Comparison of ENCODE assay signal across 17 cellular contexts in genomic region chr18:74873629-74874028, GRCh38.
DNase-seq lines count a peak whose midpoint lies in the region; ATAC-seq, FAIRE-seq and TF ChIP-seq lines count a peak whose summit lies in the region.
"Had no signal": no experiment of that assay in that cellular context is flagged by ENCODE, and none has a peak within 500 bp of the region (broad histone marks: within the 10 kb centered on the region; RNA-seq: fewer than 3 reads in every experiment).

No MANE protein-coding gene starts in this region.

- H3K27ac ChIP-seq in heart left ventricle (no peak overlapping the region), right atrium auricular region (no peak overlapping the region), Karpas-422 (ENCODE audit: low read length) (no peak overlapping the region), H1 (ENCODE audit: low read depth, low read length) (no peak overlapping the region)

- no peak overlapping the region for H3K14ac ChIP-seq in H1 (ENCODE audit: insufficient read length)

- peak; percentile 28 for FAIRE-seq in H1 (lab: Jason Lieb, UNC)
- FAIRE-seq: GM12891, GM18507 had no signal

- no peak overlapping the region for H2BK20ac ChIP-seq in H1 (ENCODE audit: low read length)

- peak in 3 of 4 donors; percentile 33 to 47 (median 41) for ATAC-seq in heart left ventricle
- ATAC-seq: HCT116 had no signal

- no peak overlapping the region for H2AK5ac ChIP-seq in H1 (ENCODE audit: low read depth, low read length)

- peak overlapping the region; percentile 73 for H3K4me2 ChIP-seq in Karpas-422 (ENCODE audit: low read depth, low read length, poor library complexity, severe bottlenecking)
- no peak overlapping the region; a peak in 1 of 4 replicates for H3K4me2 ChIP-seq in H1 (ENCODE audit: insufficient read depth in 1 of 2, low read depth in 2 of 2, low read length in 2 of 2)

- CTCF ChIA-PET in H1 (lab: Charles Lee; ENCODE audit: partially characterized antibody), result interaction anchor here (0.9 kb wide), 1 partner anchor 24 kb away, joined by 3 read pairs; no protein-coding TSS in a partner anchor

- no peak overlapping the region for H2BK5ac ChIP-seq in H1 (ENCODE audit: low read depth, low read length)

- H3K36me3 ChIP-seq in heart left ventricle (peaks cover 0 to 5% (median 0%) of the 10 kb centered on the region in 9 donors), right atrium auricular region (no peaks in the 10 kb centered on the region), Karpas-422 (ENCODE audit: insufficient read depth, low read length) (no peaks in the 10 kb centered on the region), H1 (ENCODE audit: control insufficient read depth in 2 of 4, insufficient read depth in 4 of 4, low read length in 3 of 4) (no peaks in the 10 kb centered on the region)

- TF ChIP-seq RAD21 in H1 (IDR thresholded peaks at IDR 0.05 in 1 of 2, conservative IDR thresholded peaks at IDR 0.05 in 1 of 2; ENCODE audit: low read depth in 2 of 2, low read length in 2 of 2), result no peak

- intact Hi-C loops in heart left ventricle (cut with DNase I), result no loop called here

- no peak for TF ChIP-seq EP300 in H1 (IDR thresholded peaks at IDR 0.05; ENCODE audit: borderline replicate concordance in 1 of 2, low read depth in 2 of 2, low read length in 2 of 2)

- H3K9me3 ChIP-seq in heart left ventricle, result no peaks in the 10 kb centered on the region
- H3K9me3 ChIP-seq in right atrium auricular region, result no peaks in the 10 kb centered on the region
- H3K9me3 ChIP-seq in Karpas-422 (ENCODE audit: low read length), result no peaks in the 10 kb centered on the region
- H3K9me3 ChIP-seq in H1 (ENCODE audit: insufficient read depth in 2 of 2, low read depth in 1 of 2, low read length in 1 of 2), result no peaks in the 10 kb centered on the region

- no peak overlapping the region for H3K23ac ChIP-seq in H1 (ENCODE audit: insufficient read length)

- H2BK120ac ChIP-seq in H1 (replicated peaks; ENCODE audit: low read depth, low read length), result no peak overlapping the region

- H3K4me3 ChIP-seq in heart left ventricle (no peak overlapping the region), right atrium auricular region (no peak overlapping the region), Karpas-422 (ENCODE audit: low read length) (no peak overlapping the region), H1 (ENCODE audit: extremely low read depth in 1 of 4, insufficient read depth in 2 of 4, low read depth in 3 of 4, low read length in 4 of 4) (no peak overlapping the region)

- TF ChIP-seq CTCF in heart left ventricle (IDR thresholded peaks at IDR 0.05) (no peak), right atrium auricular region (IDR thresholded peaks at IDR 0.05) (no peak), H1 (IDR thresholded peaks at IDR 0.05; ENCODE audit: control extremely low read depth in 1 of 3, insufficient read depth in 1 of 3, low read depth in 1 of 3, low read length in 3 of 3) (no peak)

- H3K4ac ChIP-seq in H1 (replicated peaks; ENCODE audit: insufficient read length, low read depth, low read length), result no peak overlapping the region

- no peak overlapping the region for H2BK12ac ChIP-seq in H1 (ENCODE audit: low read depth, low read length)

- no peak overlapping the region for H2AFZ ChIP-seq in Karpas-422 (ENCODE audit: low read length)
- H2AFZ ChIP-seq in H1 (ENCODE audit: low read length), result no peak overlapping the region

- no peaks in the 10 kb centered on the region for H3K23me2 ChIP-seq in H1 (ENCODE audit: low read depth, low read length)

- H3K79me2 ChIP-seq in Karpas-422 (ENCODE audit: low read length) (no peaks in the 10 kb centered on the region), H1 (ENCODE audit: control insufficient read depth in 1 of 2, insufficient read depth in 2 of 2, low read length in 2 of 2) (no peaks in the 10 kb centered on the region)

- no peak overlapping the region for H2BK15ac ChIP-seq in H1 (ENCODE audit: low read length)

- no peaks in the 10 kb centered on the region for H3K9me2 ChIP-seq in Karpas-422 (replicated peaks; ENCODE audit: insufficient read depth, low read length)

- DNase-seq in heart left ventricle (no peak), right atrium auricular region (ENCODE audit: low spot score) (no peak), Karpas-422 (no peak), H1 (ENCODE audit: low read depth in 1 of 2, low spot score in 2 of 2) (no peak), putamen (ENCODE audit: low spot score) (no peak), mucosa of gallbladder (ENCODE audit: low spot score) (no peak)
- DNase-seq: C1 segment of cervical spinal cord; Calu3; CD4-positive, alpha-beta memory T cell; COR-L47; DMS53; DMS79 treated with DMSO at 0.1 percent for 48 hours; GF-D8; H9 had no signal

- WGBS in heart left ventricle, 4 donors, result 54 to 75% (median 67%) methylated on average over 3 of the region's 3 CpGs
- WGBS in H1 (ENCODE audit: extremely low coverage in 1 of 2, insufficient coverage in 1 of 2, insufficient read length in 1 of 2, insufficient replicate concordance in 2 of 2, low coverage in 1 of 2, low lambda C conversion rate in 2 of 2, missing lambda C conversion rate in 1 of 2), 2 experiments, result 46% methylated on average over 3 of the region's 3 CpGs; no CpG with 5 or more reads in 1 of the 2 experiments

- H3K27me3 ChIP-seq in heart left ventricle (no peaks in the 10 kb centered on the region), right atrium auricular region (no peaks in the 10 kb centered on the region), Karpas-422 (ENCODE audit: low read length) (no peaks in the 10 kb centered on the region), H1 (replicated peaks in 1 of 4; ENCODE audit: control insufficient read depth in 3 of 4, extremely low read depth in 1 of 4, insufficient read depth in 3 of 4, low read length in 3 of 4) (no peaks in the 10 kb centered on the region)

- H4K91ac ChIP-seq in H1 (replicated peaks; ENCODE audit: insufficient read length, low read length), result no peak overlapping the region

- 0 out of 2 replicates have a peak overlapping the region, but pooled peaks have one; percentile 32 for H3K9ac ChIP-seq in Karpas-422 (ENCODE audit: low read length)
- no peak overlapping the region for H3K9ac ChIP-seq in H1 (replicated peaks in 1 of 4; ENCODE audit: extremely low read depth in 1 of 4, low read depth in 3 of 4, low read length in 3 of 4)

- H3K18ac ChIP-seq in H1 (ENCODE audit: extremely low read depth, low read length), result no peak overlapping the region

- no peaks in the 10 kb centered on the region for H3K79me1 ChIP-seq in H1 (ENCODE audit: low read depth, low read length)

- no peaks in the 10 kb centered on the region for H4K20me1 ChIP-seq in Karpas-422 (ENCODE audit: insufficient read depth, low read depth, low read length)
- H4K20me1 ChIP-seq in H1 (replicated peaks in 1 of 2; ENCODE audit: control insufficient read depth in 1 of 2, insufficient read depth in 2 of 2, low read length in 2 of 2), result no peaks in the 10 kb centered on the region

- no peak for TF ChIP-seq POLR2A in heart left ventricle (IDR thresholded peaks at IDR 0.05)
- TF ChIP-seq POLR2A in H1 (IDR thresholded peaks at IDR 0.05; ENCODE audit: control extremely low read depth in 1 of 2, low read depth in 2 of 2, low read length in 2 of 2), result no peak

- no peak overlapping the region for H4K8ac ChIP-seq in H1 (ENCODE audit: extremely low read depth, insufficient read depth, low read length)

- no peak overlapping the region for H3K56ac ChIP-seq in H1 (replicated peaks; ENCODE audit: insufficient read length, low read depth, low read length)

- POLR2A ChIA-PET in H1 (lab: Charles Lee; ENCODE audit: partially characterized antibody), result interaction anchor here (0.6 kb wide), 1 partner anchor 16 kb away, joined by 5 read pairs; no protein-coding TSS in a partner anchor

- peaks cover 0 to 12% (median 0%) of the 10 kb centered on the region in 12 donors for H3K4me1 ChIP-seq in heart left ventricle
- no peaks in the 10 kb centered on the region for H3K4me1 ChIP-seq in right atrium auricular region
- H3K4me1 ChIP-seq in Karpas-422 (ENCODE audit: low read length), result peaks cover 53% of the 10 kb centered on the region
- peaks cover 3 to 7% (median 4%) of the 10 kb centered on the region in 4 experiments; a peak in 4 of 7 replicates for H3K4me1 ChIP-seq in H1 (replicated peaks in 1 of 4; ENCODE audit: control insufficient read depth in 3 of 4, insufficient read depth in 4 of 4, low read length in 3 of 4)

- H4K5ac ChIP-seq in H1 (ENCODE audit: insufficient read length, low read depth, low read length), result no peak overlapping the region

TF ChIP-seq in H1, 55 proteins besides CTCF, POLR2A, EP300 and RAD21:
- TF ChIP-seq POLR2AphosphoS5 (IDR thresholded peaks at IDR 0.05; ENCODE audit: low read depth, low read length) (no peak), CTBP2 (IDR thresholded peaks at IDR 0.05; ENCODE audit: borderline replicate concordance, insufficient read depth, insufficient read length, low read length) (no peak), SIX5 (IDR thresholded peaks at IDR 0.05; ENCODE audit: low read depth, low read length) (no peak), EGR1 (IDR thresholded peaks at IDR 0.05; ENCODE audit: borderline replicate concordance, low read depth, low read length) (no peak), NRF1 (IDR thresholded peaks at IDR 0.05; ENCODE audit: low read depth, low read length) (no peak), RNF2 (IDR thresholded peaks at IDR 0.05; ENCODE audit: borderline replicate concordance, low read depth, low read length, missing control alignments, poor library complexity, severe bottlenecking) (no peak), JUN (IDR thresholded peaks at IDR 0.05; ENCODE audit: low read depth, low read length) (no peak), BCL11A (IDR thresholded peaks at IDR 0.05; ENCODE audit: low read depth in 2 of 2, low read length in 2 of 2) (no peak), FOSL1 (IDR thresholded peaks at IDR 0.05; ENCODE audit: insufficient read depth, low read depth, low read length) (no peak), E2F6 (IDR thresholded peaks at IDR 0.05) (no peak), ASH2L (IDR thresholded peaks at IDR 0.05; ENCODE audit: low read length) (no peak), SRF (IDR thresholded peaks at IDR 0.05; ENCODE audit: low read depth, low read length) (no peak), SP1 (IDR thresholded peaks at IDR 0.05; ENCODE audit: low read depth, low read length) (no peak), EZH2 (IDR thresholded peaks at IDR 0.05; ENCODE audit: low read depth, low read length, severe bottlenecking) (no peak), CBX8 (IDR thresholded peaks at IDR 0.05; ENCODE audit: borderline replicate concordance, low read depth, low read length) (no peak), BACH1 (IDR thresholded peaks at IDR 0.05; ENCODE audit: low read length) (no peak), CEBPB (IDR thresholded peaks at IDR 0.05; ENCODE audit: low read depth, low read length) (no peak)
TF ChIP-seq in H1: peak in this region for 0.
